In the genomic region with DNA sequence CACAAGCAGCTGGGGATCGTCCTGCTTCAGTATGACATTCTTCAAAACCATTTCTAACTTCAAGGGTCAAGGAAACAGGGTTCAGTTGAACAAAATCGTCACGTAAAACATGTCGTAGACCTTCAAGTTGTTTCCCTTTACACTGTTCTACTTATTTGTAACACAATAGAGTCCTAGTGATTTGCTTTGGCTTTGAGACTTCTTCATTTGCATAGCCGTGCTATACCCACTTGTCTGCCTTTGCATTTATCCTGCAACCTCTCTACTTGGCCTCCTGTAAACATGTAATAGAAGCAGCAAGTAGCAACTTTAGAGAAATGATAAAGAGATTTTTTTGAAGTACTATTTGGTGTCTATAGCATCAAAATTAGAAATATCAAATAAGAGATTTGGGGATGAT, we compare ENCODE assay signal across 1 cellular context.
TF ChIP-seq lines count a peak whose summit lies in the region.

No MANE protein-coding gene starts in this region.

TF ChIP-seq in H1, 55 proteins besides CTCF, POLR2A, EP300 and RAD21:
- no peak for TF ChIP-seq NRF1 (IDR thresholded peaks at IDR 0.05; ENCODE audit: low read depth, low read length)
- TF ChIP-seq ASH2L (IDR thresholded peaks at IDR 0.05; ENCODE audit: low read length) = no peak
- no peak for TF ChIP-seq TBP (IDR thresholded peaks at IDR 0.05; ENCODE audit: low read depth, low read length)
- TF ChIP-seq ZNF274 (IDR thresholded peaks at IDR 0.05; ENCODE audit: borderline replicate concordance, extremely low read depth, low read length) = no peak
- TF ChIP-seq KDM5A (IDR thresholded peaks at IDR 0.05; ENCODE audit: low read length) = no peak
- TF ChIP-seq SIRT6 (IDR thresholded peaks at IDR 0.05; ENCODE audit: low read length) = no peak
- no peak for TF ChIP-seq RFX5 (IDR thresholded peaks at IDR 0.05; ENCODE audit: borderline replicate concordance, low read depth, low read length)
- no peak for TF ChIP-seq SUZ12 (IDR thresholded peaks at IDR 0.05; ENCODE audit: low read length)
- TF ChIP-seq BRCA1 (IDR thresholded peaks at IDR 0.05; ENCODE audit: low read depth, low read length) = no peak
- TF ChIP-seq, protein P1, sequence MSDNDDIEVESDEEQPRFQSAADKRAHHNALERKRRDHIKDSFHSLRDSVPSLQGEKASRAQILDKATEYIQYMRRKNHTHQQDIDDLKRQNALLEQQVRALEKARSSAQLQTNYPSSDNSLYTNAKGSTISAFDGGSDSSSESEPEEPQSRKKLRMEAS (IDR thresholded peaks at IDR 0.05) = no peak
- TF ChIP-seq CREB1 (IDR thresholded peaks at IDR 0.05) = no peak
- TF ChIP-seq CTBP2 (IDR thresholded peaks at IDR 0.05; ENCODE audit: borderline replicate concordance, insufficient read depth, insufficient read length, low read length) = no peak
- TF ChIP-seq, protein P2, sequence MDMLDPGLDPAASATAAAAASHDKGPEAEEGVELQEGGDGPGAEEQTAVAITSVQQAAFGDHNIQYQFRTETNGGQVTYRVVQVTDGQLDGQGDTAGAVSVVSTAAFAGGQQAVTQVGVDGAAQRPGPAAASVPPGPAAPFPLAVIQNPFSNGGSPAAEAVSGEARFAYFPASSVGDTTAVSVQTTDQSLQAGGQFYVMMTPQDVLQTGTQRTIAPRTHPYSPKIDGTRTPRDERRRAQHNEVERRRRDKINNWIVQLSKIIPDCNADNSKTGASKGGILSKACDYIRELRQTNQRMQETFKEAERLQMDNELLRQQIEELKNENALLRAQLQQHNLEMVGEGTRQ (IDR thresholded peaks at IDR 0.05; ENCODE audit: low read length) = no peak
- TF ChIP-seq TAF7 (optimal IDR thresholded peaks at IDR 0.05; ENCODE audit: borderline replicate concordance, low read depth, low read length) = no peak
- TF ChIP-seq KDM4A (IDR thresholded peaks at IDR 0.05; ENCODE audit: low read depth, low read length, severe bottlenecking) = no peak
- TF ChIP-seq, protein P3, sequence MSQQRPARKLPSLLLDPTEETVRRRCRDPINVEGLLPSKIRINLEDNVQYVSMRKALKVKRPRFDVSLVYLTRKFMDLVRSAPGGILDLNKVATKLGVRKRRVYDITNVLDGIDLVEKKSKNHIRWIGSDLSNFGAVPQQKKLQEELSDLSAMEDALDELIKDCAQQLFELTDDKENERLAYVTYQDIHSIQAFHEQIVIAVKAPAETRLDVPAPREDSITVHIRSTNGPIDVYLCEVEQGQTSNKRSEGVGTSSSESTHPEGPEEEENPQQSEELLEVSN (IDR thresholded peaks at IDR 0.05) = no peak
- TF ChIP-seq JUND (IDR thresholded peaks at IDR 0.05; ENCODE audit: low read length) = no peak
- TF ChIP-seq SP1 (IDR thresholded peaks at IDR 0.05; ENCODE audit: low read depth, low read length) = no peak
- TF ChIP-seq POU5F1 (IDR thresholded peaks at IDR 0.05; ENCODE audit: low read depth, low read length) = no peak
- TF ChIP-seq, protein P4, sequence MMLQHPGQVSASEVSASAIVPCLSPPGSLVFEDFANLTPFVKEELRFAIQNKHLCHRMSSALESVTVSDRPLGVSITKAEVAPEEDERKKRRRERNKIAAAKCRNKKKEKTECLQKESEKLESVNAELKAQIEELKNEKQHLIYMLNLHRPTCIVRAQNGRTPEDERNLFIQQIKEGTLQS (IDR thresholded peaks at IDR 0.05; ENCODE audit: insufficient read depth, low read depth, low read length) = no peak
TF ChIP-seq in H1: peak in this region for 0.
